In the genomic region with DNA sequence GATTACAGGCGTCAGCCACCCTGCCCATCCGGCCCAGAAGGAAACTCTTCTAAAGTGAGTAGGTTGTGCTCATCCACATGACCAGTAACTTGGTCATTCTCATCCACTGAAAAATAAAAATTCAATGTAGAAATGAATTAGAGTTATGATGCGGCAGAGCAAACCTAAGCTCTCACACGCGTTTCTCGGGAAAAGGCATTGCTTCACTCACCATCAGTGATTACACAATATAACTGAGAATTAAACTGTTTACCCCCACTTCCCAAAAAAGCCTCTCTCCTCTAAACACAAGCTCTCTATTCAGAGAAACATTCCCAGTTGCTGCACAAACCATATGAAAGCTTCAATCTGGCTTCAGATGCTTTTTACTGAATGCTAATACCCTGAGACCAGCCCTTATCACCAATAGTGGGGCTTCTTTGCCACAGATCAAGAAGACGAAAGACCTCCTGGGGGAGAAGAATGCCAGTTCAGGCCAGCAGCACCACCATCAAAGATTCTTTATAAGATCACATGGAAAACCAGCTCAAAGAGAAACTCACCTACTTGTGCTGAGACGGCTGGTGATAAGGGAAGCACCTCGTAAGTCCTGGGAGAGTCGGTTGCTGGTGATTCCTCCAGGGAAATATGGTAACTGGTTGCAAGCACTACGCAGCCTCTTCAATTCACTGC, we compare ENCODE assay signal across 19 cellular contexts.
DNase-seq lines count a peak whose midpoint lies in the region; ATAC-seq, FAIRE-seq and TF ChIP-seq lines count a peak whose summit lies in the region.
"Had no signal": no experiment of that assay in that cellular context is flagged by ENCODE, and none has a peak within 500 bp of the region (broad histone marks: within the 10 kb centered on the region; RNA-seq: fewer than 3 reads in every experiment).

No MANE protein-coding gene starts in this region.

- H3K4me3 Mint-ChIP-seq in activated CD4-positive, alpha-beta T cell treated with anti-CD3 and anti-CD28 coated beads for 36 hours, result no peak overlapping the region
- H3K4me3 Mint-ChIP-seq: CD8-positive, alpha-beta memory T cell; HFFc6 had no signal

- H3K4me1 Mint-ChIP-seq in activated CD4-positive, alpha-beta T cell treated with anti-CD3 and anti-CD28 coated beads for 36 hours, result peaks cover 11% of the 10 kb centered on the region

- H3K79me2 ChIP-seq in K562 (ENCODE audit: control insufficient read depth, insufficient read depth, low read length) (no peaks in the 10 kb centered on the region), hepatocyte (no peaks in the 10 kb centered on the region)

- H4K20me1 ChIP-seq in K562 (replicated peaks; ENCODE audit: control insufficient read depth, insufficient read depth, low read length) (no peaks in the 10 kb centered on the region), hepatocyte (ENCODE audit: insufficient read depth, poor library complexity, severe bottlenecking) (no peaks in the 10 kb centered on the region)

- no peak for ATAC-seq in K562
- ATAC-seq in mucosa of descending colon, result peak; percentile 17
- no peak for ATAC-seq in activated CD4-positive, alpha-beta T cell treated with anti-CD3 and anti-CD28 coated beads for 36 hours

- CTCF ChIA-PET in K562 (lab: Yijun Ruan, JAX; ENCODE audit: low intra/inter-chr PET ratio), result no interaction called here
- CTCF ChIA-PET in activated CD4-positive, alpha-beta T cell treated with anti-CD3 and anti-CD28 coated beads for 36 hours (lab: Charles Lee), result no interaction called here

- H2AFZ ChIP-seq in K562 (ENCODE audit: low read depth, low read length) (no peak overlapping the region), hepatocyte (no peak overlapping the region)

- TF ChIP-seq POLR2A in K562 (conservative IDR thresholded peaks at IDR 0.05), result no peak

- no peak overlapping the region for H3K27ac Mint-ChIP-seq in activated CD4-positive, alpha-beta T cell treated with anti-CD3 and anti-CD28 coated beads for 36 hours
- H3K27ac Mint-ChIP-seq: HFFc6 had no signal

- no peaks in the 10 kb centered on the region for H3K9me2 ChIP-seq in hepatocyte (replicated peaks; ENCODE audit: insufficient read depth)

- FAIRE-seq in K562 (lab: Jason Lieb, UNC), result no peak
- FAIRE-seq: A204.1, GM12892, GM19239 had no signal

- H3K4me3 ChIP-seq in K562 (no peak overlapping the region), mucosa of descending colon (no peak overlapping the region), hepatocyte (no peak overlapping the region)

- no peaks in the 10 kb centered on the region for H3K27me3 Mint-ChIP-seq in activated CD4-positive, alpha-beta T cell treated with anti-CD3 and anti-CD28 coated beads for 36 hours

- no peak overlapping the region for H3K9ac ChIP-seq in K562 (ENCODE audit: insufficient read depth in 1 of 2, low read depth in 2 of 2, low read length in 2 of 2)

- TF ChIP-seq EP300 in K562 (IDR thresholded peaks at IDR 0.05; ENCODE audit: low read length), result no peak

- H3K9me3 ChIP-seq in K562 (replicated peaks; ENCODE audit: control insufficient read depth, insufficient read depth, low read depth, low read length), result no peaks in the 10 kb centered on the region
- H3K9me3 ChIP-seq in mucosa of descending colon, result peaks cover 8% of the 10 kb centered on the region
- H3K9me3 ChIP-seq in hepatocyte (ENCODE audit: low read depth), result no peaks in the 10 kb centered on the region
- H3K9me3 ChIP-seq: BE2C had no signal

- no TSS peak for BruUV-seq in K562 (replicated peaks; lab: Mats Ljungman, UMichigan)

- DNase-seq in CD1c-positive myeloid dendritic cell (ENCODE audit: extremely low spot score) (peak; percentile 80), K562 (ENCODE audit: extremely low read depth in 1 of 4, low spot score in 3 of 4) (no peak), mucosa of descending colon (no peak), NCI-H524 (lab: John Stamatoyannopoulos, UW) (no peak), hepatocyte (ENCODE audit: low spot score) (no peak), cardiac septum (ENCODE audit: low spot score) (no peak)
- no peak for DNase-seq in activated CD4-positive, alpha-beta T cell treated with anti-CD3 and anti-CD28 coated beads for 36 hours
- DNase-seq: BE2C; Caco-2; CD8-positive, alpha-beta memory T cell; DND-41; GDM1; HCEC 1CT; HFFc6; IMR-90 had no signal

- no peak for TF ChIP-seq RAD21 in K562 (CRISPR knock-in tag; conservative IDR thresholded peaks at IDR 0.05 in 1 of 2, IDR thresholded peaks at IDR 0.05 in 1 of 2)

- peaks cover 4% of the 10 kb centered on the region for H3K9me3 Mint-ChIP-seq in activated CD4-positive, alpha-beta T cell treated with anti-CD3 and anti-CD28 coated beads for 36 hours (ENCODE audit: low read depth)
- H3K9me3 Mint-ChIP-seq: CD8-positive, alpha-beta memory T cell had no signal

- WGBS in K562 (ENCODE audit: insufficient coverage, low coverage, missing lambda C conversion rate), result 4% methylated on average over 11 of the region's 11 CpGs
- 74% methylated on average over 11 of the region's 11 CpGs for WGBS in hepatocyte (ENCODE audit: low lambda C conversion rate, missing lambda C conversion rate)

- H3K27me3 ChIP-seq in K562 (ENCODE audit: control insufficient read depth in 2 of 2, insufficient read depth in 2 of 2, low read length in 2 of 2) (peaks cover 0 to 22% of the 10 kb centered on the region in 2 experiments; a peak in 3 of 5 replicates), hepatocyte (no peaks in the 10 kb centered on the region)
- H3K27me3 ChIP-seq: BE2C had no signal

- no peaks in the 10 kb centered on the region for H3K36me3 Mint-ChIP-seq in activated CD4-positive, alpha-beta T cell treated with anti-CD3 and anti-CD28 coated beads for 36 hours (ENCODE audit: low read depth)
- H3K36me3 Mint-ChIP-seq: CD8-positive, alpha-beta memory T cell had no signal

- POLR2A ChIA-PET in K562 (lab: Yijun Ruan, JAX), result interaction anchor here (0.5 kb wide), 1 partner anchor 341 kb away, joined by 3 read pairs; no protein-coding TSS in a partner anchor
- POLR2A ChIA-PET in activated CD4-positive, alpha-beta T cell treated with anti-CD3 and anti-CD28 coated beads for 36 hours (lab: Charles Lee), result no interaction called here

- no peaks in the 10 kb centered on the region for H3K9me1 ChIP-seq in K562 (ENCODE audit: control insufficient read depth, insufficient read depth, low read length)

- intact Hi-C loops in K562 (cut with micrococcal nuclease) (no loop called here), mucosa of descending colon (cut with DNase I, micrococcal nuclease) (no loop called here), cardiac septum (cut with DNase I) (no loop called here)
- intact Hi-C loops in activated CD4-positive, alpha-beta T cell treated with anti-CD3 and anti-CD28 coated beads for 36 hours (cut with DNase I, micrococcal nuclease), result no loop called here

- H3K4me2 ChIP-seq in K562 (ENCODE audit: insufficient read depth, low read length) (no peak overlapping the region), hepatocyte (no peak overlapping the region)

- H3K27ac ChIP-seq in K562 (ENCODE audit: extremely low read depth, low read depth, low read length), result no peak overlapping the region
- no peak overlapping the region for H3K27ac ChIP-seq in hepatocyte
- H3K27ac ChIP-seq: C4-2B had no signal

- H3K36me3 ChIP-seq in K562 (ENCODE audit: control insufficient read depth, insufficient read depth, low read length), result no peaks in the 10 kb centered on the region
- H3K36me3 ChIP-seq in mucosa of descending colon (ENCODE audit: low read depth), result no peaks in the 10 kb centered on the region
- H3K36me3 ChIP-seq in hepatocyte (replicated peaks; ENCODE audit: insufficient read depth, low read depth), result no peaks in the 10 kb centered on the region
- H3K36me3 ChIP-seq: BE2C had no signal

- H3K4me1 ChIP-seq in K562 (replicated peaks in 1 of 2; ENCODE audit: control insufficient read depth in 2 of 2, insufficient read depth in 2 of 2, low read length in 2 of 2) (peaks cover 8 to 13% of the 10 kb centered on the region in 2 experiments; a peak in 4 of 5 replicates), mucosa of descending colon (ENCODE audit: low read depth) (no peaks in the 10 kb centered on the region), hepatocyte (ENCODE audit: insufficient read depth) (no peaks in the 10 kb centered on the region)
- H3K4me1 ChIP-seq: BE2C, Caco-2 had no signal

- TF ChIP-seq CTCF in K562 (IDR thresholded peaks at IDR 0.05 in 2 of 3, conservative IDR thresholded peaks at IDR 0.05 in 1 of 3; ENCODE audit: insufficient read depth in 2 of 3, low read depth in 1 of 3, low read length in 3 of 3), result no peak
- TF ChIP-seq CTCF in mucosa of descending colon (IDR thresholded peaks at IDR 0.05), result no peak
- TF ChIP-seq CTCF in hepatocyte (IDR thresholded peaks at IDR 0.05; ENCODE audit: poor library complexity), result no peak

- in situ Hi-C loops in K562 (cut with MboI), result no loop called here

TF ChIP-seq in K562, 482 proteins besides CTCF, POLR2A, EP300 and RAD21:
- TF ChIP-seq, protein P1, sequence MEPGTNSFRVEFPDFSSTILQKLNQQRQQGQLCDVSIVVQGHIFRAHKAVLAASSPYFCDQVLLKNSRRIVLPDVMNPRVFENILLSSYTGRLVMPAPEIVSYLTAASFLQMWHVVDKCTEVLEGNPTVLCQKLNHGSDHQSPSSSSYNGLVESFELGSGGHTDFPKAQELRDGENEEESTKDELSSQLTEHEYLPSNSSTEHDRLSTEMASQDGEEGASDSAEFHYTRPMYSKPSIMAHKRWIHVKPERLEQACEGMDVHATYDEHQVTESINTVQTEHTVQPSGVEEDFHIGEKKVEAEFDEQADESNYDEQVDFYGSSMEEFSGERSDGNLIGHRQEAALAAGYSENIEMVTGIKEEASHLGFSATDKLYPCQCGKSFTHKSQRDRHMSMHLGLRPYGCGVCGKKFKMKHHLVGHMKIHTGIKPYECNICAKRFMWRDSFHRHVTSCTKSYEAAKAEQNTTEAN (CRISPR knock-in tag; IDR thresholded peaks at IDR 0.05), result no peak
- TF ChIP-seq CEBPB (tag; IDR thresholded peaks at IDR 0.05), result 0 out of 2 replicates have a peak, but pooled peaks have one; percentile 39
